10 cellular contexts compared by ENCODE assay signal in genomic region chr9:106502930-106503329, GRCh38.
"Had no signal": no experiment of that assay in that cellular context is flagged by ENCODE, and none has a peak within 500 bp of the region (broad histone marks: within the 10 kb centered on the region; RNA-seq: fewer than 3 reads in every experiment).

No MANE protein-coding gene starts in this region.

- H2AFZ ChIP-seq: GM23248 had no signal

- H3K4me3 ChIP-seq: GM23248, HAP-1 had no signal

- H3K9ac ChIP-seq: GM23248, KMS-11 had no signal

- H3K36me3 ChIP-seq: HAP-1 had no signal

- H3K4me2 ChIP-seq: KMS-11 had no signal

- H3K4me1 ChIP-seq: HAP-1 had no signal

- DNase-seq: GM23248, GOT3, H7, HFFc6, KBM-7 had no signal

- ATAC-seq: HCT116, HepG2 had no signal

- H3K27ac ChIP-seq: GM23248, HL-60, KMS-11 had no signal

- H3K9me3 ChIP-seq: HAP-1 had no signal
